In genomic region chr6:16345449-16346330, GRCh38 we compare ENCODE assay signal across 8 cellular contexts.
DNase-seq lines count a peak whose midpoint lies in the region; ATAC-seq lines count a peak whose summit lies in the region.

No MANE protein-coding gene starts in this region.

- peak overlapping the region; percentile 53 for H2BK120ac ChIP-seq in trophoblast cell (ENCODE audit: insufficient read depth, low read length, poor library complexity)

- H3K18ac ChIP-seq in trophoblast cell (ENCODE audit: low read length): peak overlapping the region; percentile 38

- peak overlapping the region; percentile 53 for H3K27ac ChIP-seq in epithelial cell of prostate
- no peak overlapping the region for H3K27ac ChIP-seq in trophoblast cell (ENCODE audit: low read depth, low read length)

- no peak for ATAC-seq in GM21390 (IDR thresholded peaks at IDR 0.05; ENCODE audit: unreplicated experiment)
- no peak for ATAC-seq in activated CD4-positive, alpha-beta T cell treated with anti-CD3 and anti-CD28 coated beads for 36 hours

- no peaks in the 10 kb centered on the region for H3K27me3 Mint-ChIP-seq in T-helper 2 cell treated with Interferon-gamma antibody and Interleukin-4, amounts not matched to agents 5 μg/mL and 100 μg/mL, for 36 hours (ENCODE audit: low read depth)
- H3K27me3 Mint-ChIP-seq in activated CD4-positive, alpha-beta T cell treated with anti-CD3 and anti-CD28 coated beads for 36 hours: no peaks in the 10 kb centered on the region

- no peak overlapping the region for H3K4me3 Mint-ChIP-seq in T-helper 2 cell treated with Interferon-gamma antibody and Interleukin-4, amounts not matched to agents 5 μg/mL and 100 μg/mL, for 36 hours
- no peak overlapping the region for H3K4me3 Mint-ChIP-seq in activated CD4-positive, alpha-beta T cell treated with anti-CD3 and anti-CD28 coated beads for 36 hours

- peaks cover 3% of the 10 kb centered on the region for H3K4me1 Mint-ChIP-seq in T-helper 2 cell treated with Interferon-gamma antibody and Interleukin-4, amounts not matched to agents 5 μg/mL and 100 μg/mL, for 36 hours (ENCODE audit: low read depth)
- peaks cover 5% of the 10 kb centered on the region for H3K4me1 Mint-ChIP-seq in activated CD4-positive, alpha-beta T cell treated with anti-CD3 and anti-CD28 coated beads for 36 hours

- H2BK5ac ChIP-seq in trophoblast cell (ENCODE audit: low read depth, low read length, poor library complexity): no peak overlapping the region

- H3K79me2 ChIP-seq in trophoblast cell (ENCODE audit: control insufficient read depth, insufficient read depth, low read length, poor library complexity): no peaks in the 10 kb centered on the region

- H3K36me3 Mint-ChIP-seq in T-helper 2 cell treated with Interferon-gamma antibody and Interleukin-4, amounts not matched to agents 5 μg/mL and 100 μg/mL, for 36 hours (ENCODE audit: low read depth): peaks cover 5% of the 10 kb centered on the region
- peaks cover 2% of the 10 kb centered on the region for H3K36me3 Mint-ChIP-seq in activated CD4-positive, alpha-beta T cell treated with anti-CD3 and anti-CD28 coated beads for 36 hours (ENCODE audit: low read depth)

- H3K4me3 ChIP-seq in trophoblast cell (ENCODE audit: low read depth, low read length): no peak overlapping the region

- POLR2A ChIA-PET in activated CD4-positive, alpha-beta T cell treated with anti-CD3 and anti-CD28 coated beads for 36 hours (lab: Charles Lee): interaction anchor here (0.6 kb wide), 1 partner anchor 75 kb away, joined by 4 read pairs; no protein-coding TSS in a partner anchor

- DNase-seq in GM04504 (ENCODE audit: low read depth): peak; percentile 93
- peak; percentile 81 for DNase-seq in NCI-H748 treated with DMSO at 0.1 percent for 48 hours (lab: John Stamatoyannopoulos, UW)
- DNase-seq in epithelial cell of prostate (ENCODE audit: low read depth, low spot score): peak; percentile 41
- no peak for DNase-seq in trophoblast cell
- DNase-seq in activated naive CD4-positive, alpha-beta T cell treated with anti-CD3 and anti-CD28 coated beads, Interleukin-2, amount 50 U/mL, for 16 hours: no peak
- DNase-seq in T-helper 2 cell treated with Interferon-gamma antibody and Interleukin-4, amounts not matched to agents 5 μg/mL and 100 μg/mL, for 36 hours (ENCODE audit: low spot score): no peak
- DNase-seq in activated CD4-positive, alpha-beta T cell treated with anti-CD3 and anti-CD28 coated beads for 36 hours: no peak

- peak overlapping the region; percentile 17 for H2AK5ac ChIP-seq in trophoblast cell (ENCODE audit: low read length)

- WGBS in trophoblast cell (ENCODE audit: extremely low coverage, insufficient coverage, insufficient read length): no CpG with 5 or more reads among the region's 16 CpGs

- H3K9me3 ChIP-seq in trophoblast cell (ENCODE audit: insufficient read depth, low read depth, low read length): no peaks in the 10 kb centered on the region

- H3K9me3 Mint-ChIP-seq in T-helper 2 cell treated with Interferon-gamma antibody and Interleukin-4, amounts not matched to agents 5 μg/mL and 100 μg/mL, for 36 hours: no peaks in the 10 kb centered on the region
- H3K9me3 Mint-ChIP-seq in activated CD4-positive, alpha-beta T cell treated with anti-CD3 and anti-CD28 coated beads for 36 hours (ENCODE audit: low read depth): no peaks in the 10 kb centered on the region

- H3K4me1 ChIP-seq in trophoblast cell (ENCODE audit: control insufficient read depth in 1 of 2, insufficient read depth in 2 of 2, low read length in 2 of 2): peaks cover 2 to 4% of the 10 kb centered on the region in 2 experiments

- H3K14ac ChIP-seq in trophoblast cell (ENCODE audit: low read length): peak overlapping the region; percentile 25

- H3K23ac ChIP-seq in trophoblast cell (ENCODE audit: low read length): no peak overlapping the region

- H4K91ac ChIP-seq in trophoblast cell (ENCODE audit: low read depth, low read length): peak overlapping the region; percentile 11

- H2BK12ac ChIP-seq in trophoblast cell (ENCODE audit: low read length): peak overlapping the region; percentile 44

- H3K4ac ChIP-seq in trophoblast cell (ENCODE audit: low read depth, low read length): no peak overlapping the region

- no peaks in the 10 kb centered on the region for H3K36me3 ChIP-seq in trophoblast cell (ENCODE audit: control insufficient read depth in 1 of 2, insufficient read depth in 2 of 2, low read length in 2 of 2)

- H3K4me2 ChIP-seq in trophoblast cell (ENCODE audit: low read length): no peak overlapping the region

- CTCF ChIA-PET in activated CD4-positive, alpha-beta T cell treated with anti-CD3 and anti-CD28 coated beads for 36 hours (lab: Charles Lee): no interaction called here

- no peak overlapping the region for H3K27ac Mint-ChIP-seq in T-helper 2 cell treated with Interferon-gamma antibody and Interleukin-4, amounts not matched to agents 5 μg/mL and 100 μg/mL, for 36 hours
- no peak overlapping the region for H3K27ac Mint-ChIP-seq in activated CD4-positive, alpha-beta T cell treated with anti-CD3 and anti-CD28 coated beads for 36 hours

- no peak overlapping the region for H2AFZ ChIP-seq in trophoblast cell (ENCODE audit: insufficient read depth, low read length, poor library complexity)

- H3K79me1 ChIP-seq in trophoblast cell (ENCODE audit: low read length): peaks cover 13% of the 10 kb centered on the region

- peak overlapping the region; percentile 9 for H4K8ac ChIP-seq in trophoblast cell (ENCODE audit: low read depth, low read length)

- H3K27me3 ChIP-seq in trophoblast cell (ENCODE audit: insufficient read depth, low read length): no peaks in the 10 kb centered on the region

- intact Hi-C loops in activated CD4-positive, alpha-beta T cell treated with anti-CD3 and anti-CD28 coated beads for 36 hours (cut with DNase I, micrococcal nuclease): no loop called here

- H4K12ac ChIP-seq in trophoblast cell (ENCODE audit: low read depth, low read length): no peak overlapping the region

- no peak overlapping the region for H3K9ac ChIP-seq in trophoblast cell (ENCODE audit: low read length)

Comparison
In these comparisons a context has a peak if more than half of its experiments do, and no peak if none do; other contexts are left out.
1. DNase-seq: peak in GM04504 (single experiment), NCI-H748 treated with DMSO at 0.1 percent for 48 hours (single experiment) and epithelial cell of prostate (single experiment); none in trophoblast cell (0 of 2), activated naive CD4-positive, alpha-beta T cell treated with anti-CD3 and anti-CD28 coated beads, Interleukin-2, amount 50 U/mL, for 16 hours (single experiment), T-helper 2 cell treated with Interferon-gamma antibody and Interleukin-4, amounts not matched to agents 5 μg/mL and 100 μg/mL, for 36 hours (single experiment) and activated CD4-positive, alpha-beta T cell treated with anti-CD3 and anti-CD28 coated beads for 36 hours (single experiment).